ENCODE assay signal across 8 cellular contexts in the genomic region with DNA sequence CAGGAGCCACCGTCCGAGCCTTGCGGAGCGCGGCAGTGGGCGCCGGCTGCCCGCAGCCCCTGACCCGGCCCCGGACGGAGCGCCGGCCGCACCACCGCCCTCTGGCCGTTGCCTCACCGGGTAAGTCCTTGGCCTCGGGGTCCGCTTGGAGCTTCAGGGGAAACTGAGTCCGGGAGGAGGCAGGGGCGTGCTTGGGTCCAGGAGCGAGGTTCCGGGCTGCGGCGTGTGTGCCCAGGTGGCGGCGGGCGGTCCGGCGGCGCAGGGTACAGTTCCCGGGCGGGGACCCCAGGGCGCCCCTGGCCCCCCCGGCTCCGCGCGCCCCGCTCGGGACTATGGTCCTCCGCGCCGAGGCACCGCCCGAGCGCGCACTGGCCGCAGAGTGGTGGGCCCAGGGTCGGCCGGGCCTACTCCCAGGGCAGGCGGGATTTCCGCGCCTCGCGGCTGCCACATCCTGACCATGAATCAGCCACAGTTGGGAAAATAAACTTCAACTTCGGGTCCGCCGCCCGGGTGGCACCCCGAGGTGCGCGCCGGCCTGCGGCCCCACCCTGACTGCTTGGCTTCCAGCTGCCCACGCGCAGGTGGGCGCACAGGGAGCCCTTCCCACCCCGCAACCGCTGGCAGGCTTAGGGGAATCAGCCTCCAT. TPM values are rescaled to one million over a fixed set of nuclear protein-coding genes. Genes with fewer than 3 reads are reported as not detected.
DNase-seq lines count a peak whose midpoint lies in the region; ATAC-seq, FAIRE-seq and TF ChIP-seq lines count a peak whose summit lies in the region.

No MANE protein-coding gene starts in this region.

- no peak for TF ChIP-seq POLR2A in suprapubic skin (IDR thresholded peaks at IDR 0.05)

- peaks cover 32% of the 10 kb centered on the region for H3K36me3 ChIP-seq in BLaER1
- H3K36me3 ChIP-seq in kidney (ENCODE audit: control insufficient read depth in 1 of 2, insufficient read depth in 2 of 2, low read length in 2 of 2): no peaks in the 10 kb centered on the region
- no peaks in the 10 kb centered on the region for H3K36me3 ChIP-seq in suprapubic skin

- no peak for TF ChIP-seq EP300 in suprapubic skin (IDR thresholded peaks at IDR 0.05)

- TF ChIP-seq CTCF in kidney (IDR thresholded peaks at IDR 0.05; ENCODE audit: borderline replicate concordance, extremely low read depth, insufficient read depth) (no peak), suprapubic skin (IDR thresholded peaks at IDR 0.05) (no peak)

- peak overlapping the region; percentile 100 for H3K4me2 ChIP-seq in BLaER1

- no peaks in the 10 kb centered on the region for H3K27me3 ChIP-seq in BLaER1
- no peaks in the 10 kb centered on the region for H3K27me3 ChIP-seq in suprapubic skin

- H4K20me1 ChIP-seq in BLaER1: peaks cover 51% of the 10 kb centered on the region

- intact Hi-C loops in kidney (cut with DNase I): no loop called here

- peaks cover 79% of the 10 kb centered on the region for H3K4me1 ChIP-seq in BLaER1
- peaks cover 22 to 35% of the 10 kb centered on the region in 2 donors for H3K4me1 ChIP-seq in kidney (ENCODE audit: control insufficient read depth in 1 of 2, insufficient read depth in 1 of 2, low read depth in 1 of 2, low read length in 2 of 2)
- H3K4me1 ChIP-seq in suprapubic skin: peaks cover 82% of the 10 kb centered on the region

- DNase-seq in kidney (no peak), suprapubic skin (ENCODE audit: low spot score in 2 of 2) (no peak), NCI-H526 treated with DMSO at 0.1 percent for 48 hours (lab: John Stamatoyannopoulos, UW) (no peak), NCI-H345 (lab: John Stamatoyannopoulos, UW) (no peak)

- WGBS in suprapubic skin: 0% methylated on average over 2 of the region's 69 CpGs

- H3K9ac ChIP-seq in BLaER1: peak overlapping the region; percentile 97
- H3K9ac ChIP-seq in kidney (ENCODE audit: low read length in 2 of 2): peak overlapping the region; percentile 67 to 77

- H3K4me3 ChIP-seq in BLaER1: peak overlapping the region; percentile 99
- H3K4me3 ChIP-seq in kidney (ENCODE audit: low read length in 2 of 2): peak overlapping the region; percentile 60 to 76
- peak overlapping the region; percentile 98 for H3K4me3 ChIP-seq in suprapubic skin

- H3K27ac ChIP-seq in BLaER1: peak overlapping the region; percentile 97
- peak overlapping the region; percentile 97 for H3K27ac ChIP-seq in angular gyrus (ENCODE audit: low read depth, low read length)
- H3K27ac ChIP-seq in kidney (ENCODE audit: low read depth in 2 of 2, low read length in 2 of 2): peak overlapping the region; percentile 20 to 63
- peak overlapping the region; percentile 75 for H3K27ac ChIP-seq in suprapubic skin

- H3K9me3 ChIP-seq in BLaER1: no peaks in the 10 kb centered on the region
- H3K9me3 ChIP-seq in kidney (ENCODE audit: control insufficient read depth in 1 of 2, low read length in 2 of 2): no peaks in the 10 kb centered on the region
- no peaks in the 10 kb centered on the region for H3K9me3 ChIP-seq in suprapubic skin

- peak; percentile 22 for ATAC-seq in HG03045 (IDR thresholded peaks at IDR 0.05; ENCODE audit: unreplicated experiment)
- no peak for ATAC-seq in HG03460 (IDR thresholded peaks at IDR 0.05; ENCODE audit: unreplicated experiment)

- FAIRE-seq in kidney (lab: Jason Lieb, UNC): no peak

RNA-seq across cellular contexts. Expression of gene INF2, which starts 0.3 kb away (rescaled TPM):
- 82.7 TPM for total RNA-seq in kidney
- 58.5 TPM for polyA plus RNA-seq in kidney (ENCODE audit: insufficient read depth, low read depth, low replicate concordance)
- total RNA-seq in suprapubic skin: 100 to 1,000 TPM in 1 of 4 donors, 10 to 100 TPM in 3; 52.1 to 126 (median 81.8) TPM

RNA-seq across cellular contexts. Expression of gene ADSS1, which starts 34.3 kb away (rescaled TPM):
- 7.5 TPM for total RNA-seq in kidney
- polyA plus RNA-seq in kidney (ENCODE audit: insufficient read depth, low read depth, low replicate concordance): 16.5 TPM
- 10 to 100 TPM in 2 of 4 donors, 1 to 10 TPM in 2; 2.8 to 12.4 (median 9.0) TPM for total RNA-seq in suprapubic skin

Comparison
In these comparisons a context has a peak if more than half of its experiments do, and no peak if none do; other contexts are left out.
1. H3K27ac ChIP-seq: peak in every context shown above with its lines; median percentile 97 in BLaER1; 97 in angular gyrus; 75 in suprapubic skin; 42 in kidney.